Comparison of ENCODE assay signal across 12 cellular contexts in the genomic region with DNA sequence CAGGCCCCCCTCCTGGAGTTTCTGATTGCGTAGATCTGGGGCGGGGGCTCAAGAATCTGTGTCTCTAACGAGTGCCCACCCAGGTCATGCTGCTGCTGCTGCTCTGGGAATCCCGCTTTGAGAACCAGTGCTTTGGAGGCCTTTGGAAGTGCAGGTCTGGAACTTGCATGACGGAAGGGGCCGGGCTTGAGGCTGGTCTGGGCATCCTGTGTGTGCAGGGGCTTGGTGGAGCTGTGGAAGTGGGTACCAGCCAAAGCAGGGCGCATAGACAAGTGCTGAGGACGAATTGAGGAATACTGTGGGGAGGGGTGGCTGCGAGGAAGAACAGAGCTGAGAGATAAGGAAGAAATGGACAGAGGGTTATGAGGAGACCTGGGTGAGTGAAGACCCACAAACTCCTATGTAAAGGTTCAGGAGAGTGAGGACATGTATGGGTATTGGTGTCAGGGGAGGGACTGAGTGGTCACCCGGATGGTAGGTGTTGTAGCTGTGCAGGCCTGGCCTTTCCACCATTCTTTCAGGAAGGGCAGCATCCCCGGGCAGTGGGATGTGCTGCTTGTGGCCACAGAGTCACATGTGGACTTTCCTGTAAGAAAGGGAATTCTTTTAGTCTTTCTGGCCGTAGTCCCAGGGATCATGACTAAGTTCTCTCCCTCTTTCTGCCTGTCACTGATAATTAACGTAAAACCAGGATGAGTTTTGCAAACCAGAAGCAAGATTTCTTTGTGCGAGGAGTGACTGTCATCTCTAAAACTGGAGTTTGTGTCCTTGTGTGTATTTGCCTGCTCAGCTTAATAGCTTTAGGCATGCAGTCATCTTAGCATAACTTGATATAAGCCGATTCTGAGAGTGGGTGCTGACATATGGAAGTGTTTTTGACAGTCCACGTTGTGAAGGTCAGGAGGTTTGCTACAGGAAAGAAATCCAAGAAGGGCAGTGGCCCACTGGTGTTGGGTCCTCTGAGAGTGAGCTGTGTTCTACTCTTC. TPM values are rescaled to one million over a fixed set of nuclear protein-coding genes. Genes with fewer than 3 reads are reported as not detected.
DNase-seq lines count a peak whose midpoint lies in the region; ATAC-seq, FAIRE-seq and TF ChIP-seq lines count a peak whose summit lies in the region.
"Had no signal": no experiment of that assay in that cellular context is flagged by ENCODE, and none has a peak within 500 bp of the region (broad histone marks: within the 10 kb centered on the region; RNA-seq: fewer than 3 reads in every experiment).

No MANE protein-coding gene starts in this region.

- no peaks in the 10 kb centered on the region for H3K4me1 Mint-ChIP-seq in activated T-cell treated with anti-CD3 and anti-CD28 coated beads, Interleukin-2, amount 50 U/mL, for 24 hours (ENCODE audit: low read depth)
- H3K4me1 Mint-ChIP-seq: stimulated activated effector memory CD8-positive, alpha-beta T cell treated with anti-CD3 and anti-CD28 coated beads, Interleukin-12 subunit alpha, Interleukin-12 subunit beta, amount 100 ng/mL, for 72 hours had no signal

- peak overlapping the region; percentile 0 to 88 (median 75) for H3K27ac ChIP-seq in heart right ventricle
- H3K27ac ChIP-seq: neutrophil had no signal

- peak; percentile 44 to 85 (median 84) for ATAC-seq in heart right ventricle
- ATAC-seq in sciatic nerve, result peak; percentile 54
- ATAC-seq: stimulated activated effector memory CD8-positive, alpha-beta T cell treated with anti-CD3 and anti-CD28 coated beads, Interleukin-12 subunit alpha, Interleukin-12 subunit beta, amount 100 ng/mL, for 72 hours had no signal

- peaks cover 11 to 59% (median 35%) of the 10 kb centered on the region in 9 donors for H3K4me1 ChIP-seq in heart right ventricle

- H3K27me3 ChIP-seq in heart right ventricle, result no peaks in the 10 kb centered on the region
- H3K27me3 ChIP-seq: neutrophil had no signal

- no peaks in the 10 kb centered on the region for H3K27me3 Mint-ChIP-seq in activated T-cell treated with anti-CD3 and anti-CD28 coated beads, Interleukin-2, amount 50 U/mL, for 24 hours

- intact Hi-C loops in heart right ventricle (cut with DNase I), result loop anchor here in 5 of 10 donors (5.0 to 10.0 kb wide), 4 partner anchors 42 to 62 kb away; a partner anchor contains a TSS
- intact Hi-C loops in sciatic nerve (cut with DNase I), result no loop called here

- TF ChIP-seq CTCF in heart right ventricle (IDR thresholded peaks at IDR 0.05), result no peak

- DNase-seq in ELR (ENCODE audit: low read depth) (peak; percentile 90), amniotic stem cell (lab: John Stamatoyannopoulos, UW) (peak; percentile 20), heart right ventricle (peak in 1 of 2 donors; percentile 61), sciatic nerve (ENCODE audit: low spot score) (no peak), NCI-H446 treated with DMSO at 0.1 percent for 48 hours (lab: John Stamatoyannopoulos, UW) (no peak), activated gamma-delta T cell (lab: John Stamatoyannopoulos, UW) (no peak), GM19239 (ENCODE audit: insufficient read length, low spot score) (no peak)
- no peak for DNase-seq in activated T-cell treated with anti-CD3 and anti-CD28 coated beads, Interleukin-2, amount 50 U/mL, for 24 hours
- DNase-seq: activated CD8-positive, alpha-beta memory T cell treated with anti-CD3 and anti-CD28 coated beads for 24 hours; effector memory CD4-positive, alpha-beta T cell had no signal

- no peak overlapping the region for H3K27ac Mint-ChIP-seq in activated T-cell treated with anti-CD3 and anti-CD28 coated beads, Interleukin-2, amount 50 U/mL, for 24 hours
- H3K27ac Mint-ChIP-seq: stimulated activated effector memory CD8-positive, alpha-beta T cell treated with anti-CD3 and anti-CD28 coated beads, Interleukin-12 subunit alpha, Interleukin-12 subunit beta, amount 100 ng/mL, for 72 hours had no signal

- no peak for FAIRE-seq in GM19239 (lab: Jason Lieb, UNC)

- no peaks in the 10 kb centered on the region for H3K9me3 ChIP-seq in heart right ventricle
- H3K9me3 ChIP-seq: neutrophil had no signal

- H3K36me3 ChIP-seq in heart right ventricle, result no peaks in the 10 kb centered on the region
- H3K36me3 ChIP-seq: neutrophil had no signal

- no peak overlapping the region for H3K4me3 Mint-ChIP-seq in activated T-cell treated with anti-CD3 and anti-CD28 coated beads, Interleukin-2, amount 50 U/mL, for 24 hours
- H3K4me3 Mint-ChIP-seq: stimulated activated effector memory CD8-positive, alpha-beta T cell treated with anti-CD3 and anti-CD28 coated beads, Interleukin-12 subunit alpha, Interleukin-12 subunit beta, amount 100 ng/mL, for 72 hours had no signal

- H3K36me3 Mint-ChIP-seq in activated T-cell treated with anti-CD3 and anti-CD28 coated beads, Interleukin-2, amount 50 U/mL, for 24 hours (ENCODE audit: low read depth), result no peaks in the 10 kb centered on the region
- H3K36me3 Mint-ChIP-seq: stimulated activated effector memory CD8-positive, alpha-beta T cell treated with anti-CD3 and anti-CD28 coated beads, Interleukin-12 subunit alpha, Interleukin-12 subunit beta, amount 100 ng/mL, for 72 hours had no signal

- no peaks in the 10 kb centered on the region for H3K9me3 Mint-ChIP-seq in activated T-cell treated with anti-CD3 and anti-CD28 coated beads, Interleukin-2, amount 50 U/mL, for 24 hours
- H3K9me3 Mint-ChIP-seq: stimulated activated effector memory CD8-positive, alpha-beta T cell treated with anti-CD3 and anti-CD28 coated beads, Interleukin-12 subunit alpha, Interleukin-12 subunit beta, amount 100 ng/mL, for 72 hours had no signal

- 50 to 55% methylated on average over 16 of the region's 16 CpGs for WGBS in heart right ventricle, 2 donors

- H3K4me3 ChIP-seq in heart right ventricle, result no peak overlapping the region

RNA-seq across cellular contexts. Expression of a gene that starts 43.3 kb away (rescaled TPM):
- total RNA-seq in heart right ventricle (100 to 1,000 TPM in 3 of 10 donors, 10 to 100 TPM in 7; 67.8 to 117 (median 87.4) TPM), sciatic nerve (129 TPM)
- polyA plus RNA-seq in heart right ventricle, result 10 to 100 TPM; 24.2 to 36.1 TPM

Comparison
In these comparisons a context has a peak if more than half of its experiments do, and no peak if none do; other contexts are left out.
1. DNase-seq: peak in ELR (single experiment) and amniotic stem cell (single experiment); none in sciatic nerve (single experiment), NCI-H446 treated with DMSO at 0.1 percent for 48 hours (single experiment), activated gamma-delta T cell (single experiment), activated T-cell treated with anti-CD3 and anti-CD28 coated beads, Interleukin-2, amount 50 U/mL, for 24 hours (single experiment) and GM19239 (single experiment).